Comparison of ENCODE assay signal across 25 cellular contexts in genomic region chr22:43964314-43964857, GRCh38. TPM values are rescaled to one million over a fixed set of nuclear protein-coding genes. Genes with fewer than 3 reads are reported as not detected.
"Had no signal": no experiment of that assay in that cellular context is flagged by ENCODE, and none has a peak within 500 bp of the region (broad histone marks: within the 10 kb centered on the region; RNA-seq: fewer than 3 reads in every experiment).

No MANE protein-coding gene starts in this region.

- H3K9me3 Mint-ChIP-seq: effector memory CD8-positive, alpha-beta T cell; memory B cell; natural killer cell; stimulated activated memory B cell treated with anti-CD40 and anti-IgM and Interleukin-4, amounts not matched to agents 10 μg/mL and 1 μg/mL and 100 μg/mL, for 72 hours; type B pancreatic cell had no signal

- H3K27ac ChIP-seq: colonic mucosa, esophagus squamous epithelium, ovary, psoas muscle, skin epidermis, spleen, testis, tibial artery had no signal

- H3K36me3 ChIP-seq: ovary had no signal

- H3K27me3 Mint-ChIP-seq: effector memory CD8-positive, alpha-beta T cell; memory B cell; stimulated activated memory B cell treated with anti-CD40 and anti-IgM and Interleukin-4, amounts not matched to agents 10 μg/mL and 1 μg/mL and 100 μg/mL, for 72 hours; type B pancreatic cell had no signal

- DNase-seq: colonic mucosa; effector memory CD8-positive, alpha-beta T cell; erythroblast; esophagus squamous epithelium; natural killer cell; occipital lobe; ovary; psoas muscle; right cardiac atrium; spleen; stimulated activated CD4-positive, alpha-beta T cell treated with anti-CD3 and anti-CD28 coated beads, Interleukin-4, amount 100 ng/mL, for 4 hours; stimulated activated naive CD8-positive, alpha-beta T cell treated with anti-CD3 and anti-CD28 coated beads, Interleukin-15, Interleukin-2, amounts not matched to agents 100 U/mL and 50 U/mL, for 24 hours; substantia nigra; testis; tibial artery had no signal

- ATAC-seq: effector memory CD8-positive, alpha-beta T cell; left lobe of liver; natural killer cell; stimulated activated memory B cell treated with anti-CD40 and anti-IgM and Interleukin-4, amounts not matched to agents 10 μg/mL and 1 μg/mL and 100 μg/mL, for 72 hours; stimulated activated naive CD8-positive, alpha-beta T cell treated with anti-CD3 and anti-CD28 coated beads, Interleukin-15, Interleukin-2, amounts not matched to agents 100 U/mL and 50 U/mL, for 24 hours had no signal

- H3K27ac Mint-ChIP-seq: effector memory CD8-positive, alpha-beta T cell; memory B cell; natural killer cell; stimulated activated memory B cell treated with anti-CD40 and anti-IgM and Interleukin-4, amounts not matched to agents 10 μg/mL and 1 μg/mL and 100 μg/mL, for 72 hours; type B pancreatic cell had no signal

- FAIRE-seq: endometrium, frontal cortex, keratinocyte had no signal

- H3K4me1 ChIP-seq: colonic mucosa, esophagus squamous epithelium, spleen, testis, tibial artery had no signal

- H3K4me3 ChIP-seq: colonic mucosa, esophagus squamous epithelium, lung, ovary, psoas muscle, skin epidermis, spleen, testis, tibial artery had no signal

- H3K4me3 Mint-ChIP-seq: effector memory CD8-positive, alpha-beta T cell; memory B cell; natural killer cell; stimulated activated memory B cell treated with anti-CD40 and anti-IgM and Interleukin-4, amounts not matched to agents 10 μg/mL and 1 μg/mL and 100 μg/mL, for 72 hours; type B pancreatic cell had no signal

- H3K27me3 ChIP-seq: colonic mucosa, esophagus squamous epithelium, ovary, spleen, testis, tibial artery had no signal

- H3K9me3 ChIP-seq: colonic mucosa, esophagus squamous epithelium, ovary, psoas muscle, spleen, testis, tibial artery had no signal

RNA-seq across cellular contexts. Expression of gene PNPLA3, which starts 40.8 kb away (rescaled TPM):
- total RNA-seq: mononuclear cell had no signal
